ENCODE assay signal across 11 cellular contexts in the genomic region with DNA sequence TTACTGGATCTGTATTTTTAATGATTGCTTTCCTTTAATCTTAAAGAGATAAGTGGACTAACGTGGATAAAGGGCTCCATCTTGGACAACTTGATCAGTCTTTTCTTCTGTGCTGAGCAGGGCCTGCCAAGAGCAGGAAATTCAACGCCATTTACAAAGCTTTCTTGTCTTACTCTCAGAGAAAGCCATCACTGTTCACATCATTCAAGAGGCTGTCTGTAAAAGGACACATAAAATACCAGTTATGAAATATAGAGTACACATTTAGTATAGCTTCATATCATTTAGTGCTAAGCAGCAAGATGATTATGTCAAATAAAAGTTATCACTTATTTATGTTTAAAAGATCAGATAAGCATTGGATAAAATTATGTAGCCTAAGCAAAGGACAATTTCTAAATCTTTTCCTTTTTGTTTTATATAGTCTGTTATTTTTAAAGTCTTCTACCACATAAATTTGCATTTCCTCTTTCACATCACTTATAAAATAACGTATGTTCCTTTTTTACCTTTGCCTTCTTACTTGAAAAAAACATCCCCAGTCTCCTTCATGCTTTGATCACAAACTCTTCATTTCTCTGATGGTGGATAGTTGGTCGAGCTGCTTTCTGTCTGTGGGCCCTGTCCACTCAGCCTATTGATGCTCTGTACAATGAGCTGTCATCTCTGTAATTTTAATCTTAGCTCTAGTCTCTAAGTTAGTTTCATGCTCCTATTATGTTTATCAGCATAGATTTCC. TPM values are rescaled to one million over a fixed set of nuclear protein-coding genes. Genes with fewer than 3 reads are reported as not detected.
DNase-seq lines count a peak whose midpoint lies in the region; TF ChIP-seq lines count a peak whose summit lies in the region.
"Had no signal": no experiment of that assay in that cellular context is flagged by ENCODE, and none has a peak within 500 bp of the region (broad histone marks: within the 10 kb centered on the region; RNA-seq: fewer than 3 reads in every experiment).

No MANE protein-coding gene starts in this region.

- peaks cover 21% of the 10 kb centered on the region for H3K4me1 Mint-ChIP-seq in activated naive CD4-positive, alpha-beta T cell treated with anti-CD3 and anti-CD28 coated beads for 36 hours (ENCODE audit: low read depth)

- no peak overlapping the region for H2AFZ ChIP-seq in SU-DHL-6 (ENCODE audit: low read depth, low read length, severe bottlenecking)

- H3K27me3 ChIP-seq in SU-DHL-6 (ENCODE audit: low read length) (no peaks in the 10 kb centered on the region), layer of hippocampus (ENCODE audit: control insufficient read depth, insufficient read depth, low read length) (no peaks in the 10 kb centered on the region), thyroid gland (no peaks in the 10 kb centered on the region)
- H3K27me3 ChIP-seq: upper lobe of left lung had no signal

- H3K9ac ChIP-seq in SU-DHL-6 (ENCODE audit: low read length) = peak overlapping the region; percentile 85

- H3K9me2 ChIP-seq in SU-DHL-6 (replicated peaks; ENCODE audit: insufficient read depth, low read length) = no peaks in the 10 kb centered on the region

- TF ChIP-seq POLR2A in thyroid gland (IDR thresholded peaks at IDR 0.05) = no peak

- peak overlapping the region; percentile 97 for H3K4me2 ChIP-seq in SU-DHL-6 (ENCODE audit: low read depth, low read length, poor library complexity, severe bottlenecking)

- H3F3A ChIP-seq in SU-DHL-6 (ENCODE audit: insufficient read depth) = peaks cover 41% of the 10 kb centered on the region

- H3K9me3 ChIP-seq in SU-DHL-6 (ENCODE audit: insufficient read depth, low read length) = no peaks in the 10 kb centered on the region
- no peaks in the 10 kb centered on the region for H3K9me3 ChIP-seq in thyroid gland
- H3K9me3 ChIP-seq: upper lobe of left lung had no signal

- TF ChIP-seq CTCF in SU-DHL-6 (IDR thresholded peaks at IDR 0.05; ENCODE audit: insufficient read depth, low read length, poor library complexity, severe bottlenecking) (no peak), thyroid gland (IDR thresholded peaks at IDR 0.05) (no peak), GM20000 (IDR thresholded peaks at IDR 0.05; ENCODE audit: extremely low read depth, missing control alignments) (no peak)

- peaks cover 10 to 18% of the 10 kb centered on the region in 2 donors for H3K4me1 ChIP-seq in thyroid gland

- no peak overlapping the region for H3K27ac Mint-ChIP-seq in activated naive CD4-positive, alpha-beta T cell treated with anti-CD3 and anti-CD28 coated beads for 36 hours

- H3K4me3 ChIP-seq in SU-DHL-6 (ENCODE audit: insufficient read depth, low read length, poor library complexity, severe bottlenecking) (peak overlapping the region; percentile 52), thyroid gland (replicated peaks in 1 of 3) (no peak overlapping the region)

- no peaks in the 10 kb centered on the region for H3K27me3 Mint-ChIP-seq in activated naive CD4-positive, alpha-beta T cell treated with anti-CD3 and anti-CD28 coated beads for 36 hours (ENCODE audit: low read depth)

- peaks cover 14% of the 10 kb centered on the region; the same call in 1 of the 2 replicates for H3K36me3 ChIP-seq in SU-DHL-6 (ENCODE audit: low read length)
- H3K36me3 ChIP-seq in thyroid gland = no peaks in the 10 kb centered on the region

- peaks cover 22% of the 10 kb centered on the region; the same call in 1 of the 2 replicates for H3K79me2 ChIP-seq in SU-DHL-6 (ENCODE audit: insufficient read depth, low read length)

- no peaks in the 10 kb centered on the region for H3K36me3 Mint-ChIP-seq in activated naive CD4-positive, alpha-beta T cell treated with anti-CD3 and anti-CD28 coated beads for 36 hours (ENCODE audit: low read depth)

- intact Hi-C loops in activated naive CD4-positive, alpha-beta T cell treated with anti-CD3 and anti-CD28 coated beads for 36 hours (cut with micrococcal nuclease) = loop anchor here (5.0 kb wide), 4 partner anchors 163 to 1643 kb away; a partner anchor contains a TSS
- intact Hi-C loops in thyroid gland (cut with DNase I) = loop anchor here (5.0 kb wide), 1 partner anchor 78 kb away; a partner anchor contains a TSS

- peak overlapping the region; percentile 5 for H3K4me3 Mint-ChIP-seq in activated naive CD4-positive, alpha-beta T cell treated with anti-CD3 and anti-CD28 coated beads for 36 hours

- CTCF ChIA-PET in activated naive CD4-positive, alpha-beta T cell treated with anti-CD3 and anti-CD28 coated beads for 36 hours (lab: Charles Lee) = interaction anchor here (0.7 to 5.1 kb wide), 5 partner anchors 27 to 59 kb away, joined by 3 to 25 read pairs (median 4); no protein-coding TSS in a partner anchor

- DNase-seq in activated naive CD4-positive, alpha-beta T cell treated with anti-CD3 and anti-CD28 coated beads for 36 hours = no peak
- no peak for DNase-seq in activated naive CD4-positive, alpha-beta T cell treated with anti-CD3 and anti-CD28 coated beads, Interleukin-2, amount 50 U/mL, for 16 hours
- DNase-seq in thyroid gland (no peak), T-helper 9 cell (no peak), GM20000 (ENCODE audit: low spot score) (no peak)
- DNase-seq in activated CD8-positive, alpha-beta memory T cell treated with anti-CD3 and anti-CD28 coated beads for 24 hours = no peak
- DNase-seq: NCI-H187; stimulated activated CD4-positive, alpha-beta T cell treated with anti-CD3 and anti-CD28 coated beads, Interleukin-4, amount 100 ng/mL, for 1 hour; upper lobe of left lung had no signal

- peak overlapping the region; percentile 100 for H3K27ac ChIP-seq in SU-DHL-6 (ENCODE audit: low read depth, low read length)
- H3K27ac ChIP-seq in layer of hippocampus (ENCODE audit: low read depth, low read length) = peak overlapping the region; percentile 38
- H3K27ac ChIP-seq in thyroid gland = peak overlapping the region in 2 of 3 donors; percentile 77 to 92

- WGBS in thyroid gland, 2 donors = 78% methylated on average over 4 of the region's 4 CpGs

- no peaks in the 10 kb centered on the region for H4K20me1 ChIP-seq in SU-DHL-6 (ENCODE audit: low read depth, low read length)

- no peaks in the 10 kb centered on the region for H3K9me3 Mint-ChIP-seq in activated naive CD4-positive, alpha-beta T cell treated with anti-CD3 and anti-CD28 coated beads for 36 hours

RNA-seq across cellular contexts. Expression of a gene that starts 2.1 kb away (rescaled TPM):
- 10 to 100 TPM; 21.6 to 22.5 TPM for total RNA-seq in activated naive CD4-positive, alpha-beta T cell treated with anti-CD3 and anti-CD28 coated beads for 36 hours
- total RNA-seq in thyroid gland = 10 to 100 TPM; 24.7 to 41.8 (median 29.2) TPM

Comparison
In these comparisons a context has a peak if more than half of its experiments do, and no peak if none do; other contexts are left out.
1. H3K27ac ChIP-seq: peak in every context shown above with its lines; median percentile 100 in SU-DHL-6; 84 in thyroid gland; 38 in layer of hippocampus.